Comparison of ENCODE assay signal across 26 cellular contexts in the genomic region with DNA sequence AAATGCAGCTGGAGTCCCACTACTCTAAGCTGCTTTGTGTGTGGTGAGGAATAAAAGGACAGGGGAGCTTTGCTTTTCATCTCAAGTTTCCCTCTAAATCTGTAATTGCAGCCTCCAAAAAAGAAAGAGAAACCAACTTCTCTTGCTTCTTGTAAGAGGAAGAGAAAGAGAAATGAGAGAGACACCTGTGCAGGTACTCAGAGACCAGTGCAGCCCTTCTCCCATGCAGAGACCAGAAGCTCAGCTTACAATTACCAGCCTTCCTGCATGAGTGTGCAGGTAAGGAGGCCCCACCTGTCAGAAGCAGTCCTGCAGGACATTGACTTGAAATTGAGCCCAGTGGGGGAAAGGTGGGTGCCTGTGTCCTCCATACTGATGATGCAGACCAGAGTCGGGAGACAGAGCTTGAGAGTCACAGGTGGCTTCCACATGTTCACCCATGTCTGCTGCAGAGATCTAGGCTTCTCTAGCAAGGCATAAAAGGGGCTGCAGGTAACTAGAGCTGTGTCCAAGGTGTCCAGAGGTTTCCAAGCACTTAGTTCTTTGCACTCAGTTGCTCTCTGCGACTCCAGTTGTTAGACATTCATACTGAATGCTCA. TPM values are rescaled to one million over a fixed set of nuclear protein-coding genes. Genes with fewer than 3 reads are reported as not detected.
DNase-seq lines count a peak whose midpoint lies in the region; ATAC-seq and TF ChIP-seq lines count a peak whose summit lies in the region.
"Had no signal": no experiment of that assay in that cellular context is flagged by ENCODE, and none has a peak within 500 bp of the region (broad histone marks: within the 10 kb centered on the region; RNA-seq: fewer than 3 reads in every experiment).

No MANE protein-coding gene starts in this region.

- DNase-seq in NCI-H2029 (lab: John Stamatoyannopoulos, UW) (peak; percentile 3), NCI-H2029 treated with DMSO at 0.1 percent for 48 hours (lab: John Stamatoyannopoulos, UW) (no peak), epithelial cell of esophagus (ENCODE audit: low read depth) (peak; percentile 13), psoas muscle (no peak), inferior parietal cortex (ENCODE audit: extremely low spot score) (no peak)
- no peak for DNase-seq in activated T-cell treated with anti-CD3 and anti-CD28 coated beads, Interleukin-2, amount 50 U/mL, for 1 hour
- DNase-seq: activated naive CD4-positive, alpha-beta T cell treated with anti-CD3 and anti-CD28 coated beads for 36 hours; activated T-cell treated with anti-CD3 and anti-CD28 coated beads, Interleukin-2, amount 50 U/mL, for 48 hours; brain microvascular endothelial cell; CD4-positive, alpha-beta T cell; esophagus squamous epithelium; left lung; naive B cell; NCI-H1092 treated with DMSO at 0.1 percent for 48 hours; NCI-H187 treated with DMSO at 0.1 percent for 48 hours; NCI-H446 treated with DMSO at 0.1 percent for 48 hours; nucleus accumbens; stimulated activated CD4-positive, alpha-beta T cell treated with anti-CD3 and anti-CD28 coated beads, Interleukin-1b, Interleukin-23, amount 100 ng/mL, for 48 hours; substantia nigra; upper lobe of right lung had no signal

- no peak overlapping the region for H3K27ac ChIP-seq in psoas muscle
- H3K27ac ChIP-seq: 22Rv1, brain microvascular endothelial cell, esophagus squamous epithelium, hepatocyte, left lung, skin epidermis, upper lobe of right lung had no signal

- H3K4me3 ChIP-seq in epithelial cell of esophagus (ENCODE audit: low read length), result no peak overlapping the region
- no peak overlapping the region for H3K4me3 ChIP-seq in psoas muscle
- H3K4me3 ChIP-seq: esophagus squamous epithelium, hepatocyte, left lung, skin epidermis, upper lobe of right lung had no signal

- intact Hi-C loops in psoas muscle (cut with DNase I), result no loop called here

- peaks cover 0 to 8% (median 2%) of the 10 kb centered on the region in 3 donors for H3K27me3 ChIP-seq in psoas muscle (ENCODE audit: insufficient read depth in 3 of 3, low read length in 2 of 3)
- H3K27me3 ChIP-seq: brain microvascular endothelial cell, hepatocyte had no signal

- 84 to 88% (median 85%) methylated on average over 2 of the region's 2 CpGs for WGBS in psoas muscle, 3 donors

- no peaks in the 10 kb centered on the region for H3K9me3 ChIP-seq in psoas muscle
- H3K9me3 ChIP-seq: esophagus squamous epithelium, left lung, upper lobe of right lung had no signal

- ATAC-seq in GM21515 (IDR thresholded peaks at IDR 0.05; ENCODE audit: unreplicated experiment), result peak; percentile 67
- ATAC-seq in HG03175 (IDR thresholded peaks at IDR 0.05; ENCODE audit: unreplicated experiment), result peak; percentile 53
- ATAC-seq in psoas muscle, result no peak
- ATAC-seq: left lung, upper lobe of right lung had no signal

- no peaks in the 10 kb centered on the region for H3K4me1 ChIP-seq in psoas muscle
- H3K4me1 ChIP-seq: esophagus squamous epithelium, left lung, upper lobe of right lung had no signal

- H3K36me3 ChIP-seq in psoas muscle (ENCODE audit: insufficient read depth in 1 of 2, low read depth in 1 of 2), result no peaks in the 10 kb centered on the region
- H3K36me3 ChIP-seq: brain microvascular endothelial cell, esophagus squamous epithelium, left lung, upper lobe of right lung had no signal

- TF ChIP-seq CTCF in epithelial cell of esophagus (IDR thresholded peaks at IDR 0.05; ENCODE audit: insufficient read depth, low read depth, low read length, missing control alignments), result no peak
- TF ChIP-seq CTCF in psoas muscle (IDR thresholded peaks at IDR 0.05), result no peak

RNA-seq across cellular contexts. Expression of gene MED10, which starts 15.3 kb away (rescaled TPM):
- 10 to 100 TPM; 18.8 to 52.4 (median 26.5) TPM for total RNA-seq in psoas muscle
- polyA plus RNA-seq in psoas muscle, result 10 to 100 TPM; 49.1 to 98.1 (median 80.5) TPM

RNA-seq across cellular contexts. Expression of gene UBE2QL1, which starts 55.0 kb away (rescaled TPM):
- total RNA-seq in psoas muscle, result 10 to 100 TPM; 12.9 to 96.2 (median 20.6) TPM
- 10 to 100 TPM in 2 of 3 donors, 1 to 10 TPM in 1; 3.2 to 63.4 (median 33.3) TPM for polyA plus RNA-seq in psoas muscle
- total RNA-seq: activated CD8-positive, alpha-beta memory T cell treated with anti-CD3 and anti-CD28 coated beads for 36 hours; activated naive CD4-positive, alpha-beta T cell treated with anti-CD3 and anti-CD28 coated beads for 36 hours; upper lobe of right lung had no signal
- polyA plus RNA-seq: hepatocyte had no signal

Comparison
In these comparisons a context has a peak if more than half of its experiments do, and no peak if none do; other contexts are left out.
1. DNase-seq: peak in NCI-H2029 (single experiment) and epithelial cell of esophagus (single experiment); none in NCI-H2029 treated with DMSO at 0.1 percent for 48 hours (single experiment), activated T-cell treated with anti-CD3 and anti-CD28 coated beads, Interleukin-2, amount 50 U/mL, for 1 hour (single experiment), psoas muscle (0 of 2) and inferior parietal cortex (single experiment).
2. ATAC-seq: peak in GM21515 (single experiment) and HG03175 (single experiment); none in psoas muscle (0 of 4).